In the genomic region with DNA sequence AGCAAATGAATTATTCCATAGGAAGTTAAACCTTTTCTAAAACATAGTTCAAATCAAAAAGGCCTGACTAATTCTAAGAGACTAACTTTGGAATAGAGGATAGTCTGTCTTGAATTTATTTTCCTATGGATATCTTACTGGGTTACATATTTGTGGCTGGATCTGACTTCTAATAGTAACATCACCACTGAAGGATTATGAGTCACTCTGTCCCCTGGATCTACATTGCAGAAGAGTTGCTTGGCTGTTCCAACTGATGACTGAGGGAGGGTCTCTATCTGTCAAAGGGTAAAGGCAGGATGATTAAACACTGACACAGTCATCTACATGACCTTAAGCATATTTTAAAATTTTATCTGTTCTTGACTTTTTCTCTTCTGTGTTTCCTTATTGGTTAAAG, we compare ENCODE assay signal across 1 cellular context.
TF ChIP-seq lines count a peak whose summit lies in the region.

No MANE protein-coding gene starts in this region.

TF ChIP-seq in SK-N-SH treated with all-trans-retinoic acid at 6 μM for 48 hours, 23 proteins besides CTCF, POLR2A, EP300 and RAD21 (continued from another document):
- TF ChIP-seq, protein P1, sequence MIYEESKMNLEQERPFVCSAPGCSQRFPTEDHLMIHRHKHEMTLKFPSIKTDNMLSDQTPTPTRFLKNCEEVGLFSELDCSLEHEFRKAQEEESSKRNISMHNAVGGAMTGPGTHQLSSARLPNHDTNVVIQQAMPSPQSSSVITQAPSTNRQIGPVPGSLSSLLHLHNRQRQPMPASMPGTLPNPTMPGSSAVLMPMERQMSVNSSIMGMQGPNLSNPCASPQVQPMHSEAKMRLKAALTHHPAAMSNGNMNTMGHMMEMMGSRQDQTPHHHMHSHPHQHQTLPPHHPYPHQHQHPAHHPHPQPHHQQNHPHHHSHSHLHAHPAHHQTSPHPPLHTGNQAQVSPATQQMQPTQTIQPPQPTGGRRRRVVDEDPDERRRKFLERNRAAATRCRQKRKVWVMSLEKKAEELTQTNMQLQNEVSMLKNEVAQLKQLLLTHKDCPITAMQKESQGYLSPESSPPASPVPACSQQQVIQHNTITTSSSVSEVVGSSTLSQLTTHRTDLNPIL (CRISPR knock-in tag; IDR thresholded peaks at IDR 0.05; ENCODE audit: low read depth) = no peak
- TF ChIP-seq, protein P2, sequence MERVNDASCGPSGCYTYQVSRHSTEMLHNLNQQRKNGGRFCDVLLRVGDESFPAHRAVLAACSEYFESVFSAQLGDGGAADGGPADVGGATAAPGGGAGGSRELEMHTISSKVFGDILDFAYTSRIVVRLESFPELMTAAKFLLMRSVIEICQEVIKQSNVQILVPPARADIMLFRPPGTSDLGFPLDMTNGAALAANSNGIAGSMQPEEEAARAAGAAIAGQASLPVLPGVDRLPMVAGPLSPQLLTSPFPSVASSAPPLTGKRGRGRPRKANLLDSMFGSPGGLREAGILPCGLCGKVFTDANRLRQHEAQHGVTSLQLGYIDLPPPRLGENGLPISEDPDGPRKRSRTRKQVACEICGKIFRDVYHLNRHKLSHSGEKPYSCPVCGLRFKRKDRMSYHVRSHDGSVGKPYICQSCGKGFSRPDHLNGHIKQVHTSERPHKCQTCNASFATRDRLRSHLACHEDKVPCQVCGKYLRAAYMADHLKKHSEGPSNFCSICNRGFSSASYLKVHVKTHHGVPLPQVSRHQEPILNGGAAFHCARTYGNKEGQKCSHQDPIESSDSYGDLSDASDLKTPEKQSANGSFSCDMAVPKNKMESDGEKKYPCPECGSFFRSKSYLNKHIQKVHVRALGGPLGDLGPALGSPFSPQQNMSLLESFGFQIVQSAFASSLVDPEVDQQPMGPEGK (CRISPR knock-in tag; IDR thresholded peaks at IDR 0.05; ENCODE audit: borderline replicate concordance) = no peak
- no peak for TF ChIP-seq BACH2 (CRISPR knock-in tag; IDR thresholded peaks at IDR 0.05; ENCODE audit: borderline replicate concordance)
- TF ChIP-seq ZFP3 (CRISPR knock-in tag; IDR thresholded peaks at IDR 0.05) = no peak
- TF ChIP-seq TCF4 (CRISPR knock-in tag; IDR thresholded peaks at IDR 0.05; ENCODE audit: borderline replicate concordance) = no peak
- no peak for TF ChIP-seq ZC3H10 (CRISPR knock-in tag; IDR thresholded peaks at IDR 0.05)
- no peak for TF ChIP-seq TOX (CRISPR knock-in tag; IDR thresholded peaks at IDR 0.05; ENCODE audit: borderline replicate concordance)
- no peak for TF ChIP-seq ZFP30 (CRISPR knock-in tag; IDR thresholded peaks at IDR 0.05)
- TF ChIP-seq ZNF565 (CRISPR knock-in tag; conservative IDR thresholded peaks at IDR 0.05; ENCODE audit: low read depth) = no peak
- no peak for TF ChIP-seq CSDC2 (CRISPR knock-in tag; IDR thresholded peaks at IDR 0.05)
- no peak for TF ChIP-seq PPARA (CRISPR knock-in tag; IDR thresholded peaks at IDR 0.05; ENCODE audit: borderline replicate concordance)
- no peak for TF ChIP-seq ESRRG (CRISPR knock-in tag; IDR thresholded peaks at IDR 0.05)
- no peak for TF ChIP-seq RARB (CRISPR knock-in tag; IDR thresholded peaks at IDR 0.05)
